In genomic region chr18:11005528-11005927, GRCh38 we compare ENCODE assay signal across 1 cellular context.
A peak's percentile ranks its signal among the peaks of the same experiment; 100 is the strongest.
TF ChIP-seq lines count a peak whose summit lies in the region.

No MANE protein-coding gene starts in this region.

TF ChIP-seq in HepG2, 621 proteins besides CTCF, POLR2A, EP300 and RAD21 (continued from another document and continues in another):
- 0 out of 2 replicates have a peak, but pooled peaks have one; percentile 46 for TF ChIP-seq HIC2 (CRISPR knock-in tag; IDR thresholded peaks at IDR 0.05; ENCODE audit: low read depth)
- TF ChIP-seq ZNF709 (CRISPR knock-in tag; IDR thresholded peaks at IDR 0.05) = no peak
- TF ChIP-seq TCF12 (IDR thresholded peaks at IDR 0.05) = no peak
- TF ChIP-seq TCF12 (CRISPR knock-in tag; IDR thresholded peaks at IDR 0.05) = no peak
- peak; percentile 83 for TF ChIP-seq TGIF2 (CRISPR knock-in tag; IDR thresholded peaks at IDR 0.05)
- TF ChIP-seq PAF1 (CRISPR knock-in tag; IDR thresholded peaks at IDR 0.05) = no peak
- no peak for TF ChIP-seq FIP1L1 (IDR thresholded peaks at IDR 0.05; ENCODE audit: borderline replicate concordance, insufficient read depth, low read depth, low read length)
- no peak for TF ChIP-seq TMF1 (CRISPR knock-in tag; IDR thresholded peaks at IDR 0.05; ENCODE audit: low read depth)
- no peak; the same call in none of the 2 replicates for TF ChIP-seq IKZF5 (CRISPR knock-in tag; IDR thresholded peaks at IDR 0.05)
- TF ChIP-seq, protein P1, sequence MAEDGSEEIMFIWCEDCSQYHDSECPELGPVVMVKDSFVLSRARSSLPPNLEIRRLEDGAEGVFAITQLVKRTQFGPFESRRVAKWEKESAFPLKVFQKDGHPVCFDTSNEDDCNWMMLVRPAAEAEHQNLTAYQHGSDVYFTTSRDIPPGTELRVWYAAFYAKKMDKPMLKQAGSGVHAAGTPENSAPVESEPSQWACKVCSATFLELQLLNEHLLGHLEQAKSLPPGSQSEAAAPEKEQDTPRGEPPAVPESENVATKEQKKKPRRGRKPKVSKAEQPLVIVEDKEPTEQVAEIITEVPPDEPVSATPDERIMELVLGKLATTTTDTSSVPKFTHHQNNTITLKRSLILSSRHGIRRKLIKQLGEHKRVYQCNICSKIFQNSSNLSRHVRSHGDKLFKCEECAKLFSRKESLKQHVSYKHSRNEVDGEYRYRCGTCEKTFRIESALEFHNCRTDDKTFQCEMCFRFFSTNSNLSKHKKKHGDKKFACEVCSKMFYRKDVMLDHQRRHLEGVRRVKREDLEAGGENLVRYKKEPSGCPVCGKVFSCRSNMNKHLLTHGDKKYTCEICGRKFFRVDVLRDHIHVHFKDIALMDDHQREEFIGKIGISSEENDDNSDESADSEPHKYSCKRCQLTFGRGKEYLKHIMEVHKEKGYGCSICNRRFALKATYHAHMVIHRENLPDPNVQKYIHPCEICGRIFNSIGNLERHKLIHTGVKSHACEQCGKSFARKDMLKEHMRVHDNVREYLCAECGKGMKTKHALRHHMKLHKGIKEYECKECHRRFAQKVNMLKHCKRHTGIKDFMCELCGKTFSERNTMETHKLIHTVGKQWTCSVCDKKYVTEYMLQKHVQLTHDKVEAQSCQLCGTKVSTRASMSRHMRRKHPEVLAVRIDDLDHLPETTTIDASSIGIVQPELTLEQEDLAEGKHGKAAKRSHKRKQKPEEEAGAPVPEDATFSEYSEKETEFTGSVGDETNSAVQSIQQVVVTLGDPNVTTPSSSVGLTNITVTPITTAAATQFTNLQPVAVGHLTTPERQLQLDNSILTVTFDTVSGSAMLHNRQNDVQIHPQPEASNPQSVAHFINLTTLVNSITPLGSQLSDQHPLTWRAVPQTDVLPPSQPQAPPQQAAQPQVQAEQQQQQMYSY (CRISPR knock-in tag; IDR thresholded peaks at IDR 0.05) = no peak
- TF ChIP-seq ZNF572 (CRISPR knock-in tag; IDR thresholded peaks at IDR 0.05) = no peak
- no peak for TF ChIP-seq SRSF1 (optimal IDR thresholded peaks at IDR 0.05; ENCODE audit: low read depth, low read length)
- TF ChIP-seq ZNF256 (CRISPR knock-in tag; conservative IDR thresholded peaks at IDR 0.05) = no peak
- no peak for TF ChIP-seq PBX3 (CRISPR knock-in tag; IDR thresholded peaks at IDR 0.05; ENCODE audit: borderline replicate concordance)
- TF ChIP-seq TSC22D2 (CRISPR knock-in tag; IDR thresholded peaks at IDR 0.05; ENCODE audit: borderline replicate concordance) = 0 out of 2 replicates have a peak, but pooled peaks have one; percentile 47
- 0 out of 2 replicates have a peak, but pooled peaks have one; percentile 3 for TF ChIP-seq NFE2L2 (IDR thresholded peaks at IDR 0.05; ENCODE audit: low read length)
- TF ChIP-seq HES4 (CRISPR knock-in tag; IDR thresholded peaks at IDR 0.05; ENCODE audit: borderline replicate concordance) = no peak
- TF ChIP-seq ZNF512B (CRISPR knock-in tag; IDR thresholded peaks at IDR 0.05; ENCODE audit: borderline replicate concordance) = no peak
- TF ChIP-seq KDM5B (CRISPR knock-in tag; IDR thresholded peaks at IDR 0.05; ENCODE audit: borderline replicate concordance) = no peak
- TF ChIP-seq ZNF362 (CRISPR knock-in tag; IDR thresholded peaks at IDR 0.05; ENCODE audit: borderline replicate concordance) = no peak; the same call in 1 of the 2 replicates
- TF ChIP-seq E2F1 (CRISPR knock-in tag; IDR thresholded peaks at IDR 0.05) = no peak
- TF ChIP-seq, protein P2, sequence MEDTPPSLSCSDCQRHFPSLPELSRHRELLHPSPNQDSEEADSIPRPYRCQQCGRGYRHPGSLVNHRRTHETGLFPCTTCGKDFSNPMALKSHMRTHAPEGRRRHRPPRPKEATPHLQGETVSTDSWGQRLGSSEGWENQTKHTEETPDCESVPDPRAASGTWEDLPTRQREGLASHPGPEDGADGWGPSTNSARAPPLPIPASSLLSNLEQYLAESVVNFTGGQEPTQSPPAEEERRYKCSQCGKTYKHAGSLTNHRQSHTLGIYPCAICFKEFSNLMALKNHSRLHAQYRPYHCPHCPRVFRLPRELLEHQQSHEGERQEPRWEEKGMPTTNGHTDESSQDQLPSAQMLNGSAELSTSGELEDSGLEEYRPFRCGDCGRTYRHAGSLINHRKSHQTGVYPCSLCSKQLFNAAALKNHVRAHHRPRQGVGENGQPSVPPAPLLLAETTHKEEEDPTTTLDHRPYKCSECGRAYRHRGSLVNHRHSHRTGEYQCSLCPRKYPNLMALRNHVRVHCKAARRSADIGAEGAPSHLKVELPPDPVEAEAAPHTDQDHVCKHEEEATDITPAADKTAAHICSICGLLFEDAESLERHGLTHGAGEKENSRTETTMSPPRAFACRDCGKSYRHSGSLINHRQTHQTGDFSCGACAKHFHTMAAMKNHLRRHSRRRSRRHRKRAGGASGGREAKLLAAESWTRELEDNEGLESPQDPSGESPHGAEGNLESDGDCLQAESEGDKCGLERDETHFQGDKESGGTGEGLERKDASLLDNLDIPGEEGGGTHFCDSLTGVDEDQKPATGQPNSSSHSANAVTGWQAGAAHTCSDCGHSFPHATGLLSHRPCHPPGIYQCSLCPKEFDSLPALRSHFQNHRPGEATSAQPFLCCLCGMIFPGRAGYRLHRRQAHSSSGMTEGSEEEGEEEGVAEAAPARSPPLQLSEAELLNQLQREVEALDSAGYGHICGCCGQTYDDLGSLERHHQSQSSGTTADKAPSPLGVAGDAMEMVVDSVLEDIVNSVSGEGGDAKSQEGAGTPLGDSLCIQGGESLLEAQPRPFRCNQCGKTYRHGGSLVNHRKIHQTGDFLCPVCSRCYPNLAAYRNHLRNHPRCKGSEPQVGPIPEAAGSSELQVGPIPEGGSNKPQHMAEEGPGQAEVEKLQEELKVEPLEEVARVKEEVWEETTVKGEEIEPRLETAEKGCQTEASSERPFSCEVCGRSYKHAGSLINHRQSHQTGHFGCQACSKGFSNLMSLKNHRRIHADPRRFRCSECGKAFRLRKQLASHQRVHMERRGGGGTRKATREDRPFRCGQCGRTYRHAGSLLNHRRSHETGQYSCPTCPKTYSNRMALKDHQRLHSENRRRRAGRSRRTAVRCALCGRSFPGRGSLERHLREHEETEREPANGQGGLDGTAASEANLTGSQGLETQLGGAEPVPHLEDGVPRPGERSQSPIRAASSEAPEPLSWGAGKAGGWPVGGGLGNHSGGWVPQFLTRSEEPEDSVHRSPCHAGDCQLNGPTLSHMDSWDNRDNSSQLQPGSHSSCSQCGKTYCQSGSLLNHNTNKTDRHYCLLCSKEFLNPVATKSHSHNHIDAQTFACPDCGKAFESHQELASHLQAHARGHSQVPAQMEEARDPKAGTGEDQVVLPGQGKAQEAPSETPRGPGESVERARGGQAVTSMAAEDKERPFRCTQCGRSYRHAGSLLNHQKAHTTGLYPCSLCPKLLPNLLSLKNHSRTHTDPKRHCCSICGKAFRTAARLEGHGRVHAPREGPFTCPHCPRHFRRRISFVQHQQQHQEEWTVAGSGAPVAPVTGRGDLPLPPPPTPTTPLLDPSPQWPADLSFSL (CRISPR knock-in tag; IDR thresholded peaks at IDR 0.05) = peak; percentile 96
- TF ChIP-seq EHMT2 (IDR thresholded peaks at IDR 0.05; ENCODE audit: borderline replicate concordance, low read depth, low read length) = no peak; the same call in 1 of the 2 replicates
